ENCODE assay signal across 8 cellular contexts in the genomic region with DNA sequence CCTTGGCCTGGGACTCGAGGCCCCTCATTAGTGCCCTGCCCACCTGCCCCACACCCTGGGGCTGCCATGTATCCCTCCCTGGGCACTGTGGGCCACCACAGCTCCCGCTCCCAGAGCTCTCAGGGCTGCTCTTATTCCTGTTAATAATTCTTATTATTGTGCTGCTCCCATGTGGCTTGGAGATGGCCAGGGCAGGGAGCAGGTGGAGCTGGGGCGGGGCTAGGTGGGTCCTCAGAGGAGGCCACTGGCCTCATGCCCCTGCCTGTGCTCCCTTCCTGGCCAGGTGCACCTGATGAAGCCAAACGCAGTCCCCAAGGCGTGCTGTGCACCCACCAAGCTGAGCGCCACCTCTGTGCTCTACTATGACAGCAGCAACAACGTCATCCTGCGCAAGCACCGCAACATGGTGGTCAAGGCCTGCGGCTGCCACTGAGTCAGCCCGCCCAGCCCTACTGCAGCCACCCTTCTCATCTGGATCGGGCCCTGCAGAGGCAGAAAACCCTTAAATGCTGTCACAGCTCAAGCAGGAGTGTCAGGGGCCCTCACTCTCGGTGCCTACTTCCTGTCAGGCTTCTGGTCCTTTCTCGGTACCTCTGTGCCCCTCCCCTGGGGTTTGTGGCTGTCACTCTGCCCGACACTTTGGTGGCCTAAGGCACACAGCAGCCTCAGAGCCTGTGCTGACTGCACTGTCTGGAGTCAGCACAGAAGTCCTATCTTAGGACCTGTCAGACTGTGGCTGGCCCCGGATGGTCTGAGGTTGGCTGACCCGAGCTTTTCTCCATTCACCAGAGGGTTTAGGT. TPM values are rescaled to one million over a fixed set of nuclear protein-coding genes. Genes with fewer than 3 reads are reported as not detected.
A peak's percentile ranks its signal among the peaks of the same experiment; 100 is the strongest.
DNase-seq lines count a peak whose midpoint lies in the region; ATAC-seq and TF ChIP-seq lines count a peak whose summit lies in the region.

No MANE protein-coding gene starts in this region.

- 94% methylated on average over 11 of the region's 17 CpGs for WGBS in esophagus muscularis mucosa

- H3K27me3 Mint-ChIP-seq in HFFc6 (ENCODE audit: insufficient read depth) = no peaks in the 10 kb centered on the region

- intact Hi-C loops in esophagus muscularis mucosa (cut with DNase I) = no loop called here

- H3K36me3 Mint-ChIP-seq in HFFc6 (ENCODE audit: low read depth) = no peaks in the 10 kb centered on the region; the same call in 1 of the 2 replicates

- H3K4me1 Mint-ChIP-seq in HFFc6 (ENCODE audit: low read depth) = no peaks in the 10 kb centered on the region

- H3K4me1 ChIP-seq in esophagus muscularis mucosa = no peaks in the 10 kb centered on the region

- H3K36me3 ChIP-seq in esophagus muscularis mucosa = peaks cover 12 to 64% (median 44%) of the 10 kb centered on the region in 4 donors

- DNase-seq in GM13977 (ENCODE audit: low spot score) (peak; percentile 83), germinal center (ENCODE audit: low spot score) (peak; percentile 81), HFFc6 (no peak), DMS 273 (lab: John Stamatoyannopoulos, UW; ENCODE audit: unreplicated experiment) (no peak), esophagus muscularis mucosa (ENCODE audit: extremely low spot score) (no peak), putamen (ENCODE audit: low spot score) (no peak)

- TF ChIP-seq CTCF in GM13977 (IDR thresholded peaks at IDR 0.05; ENCODE audit: extremely low read depth, insufficient read depth, missing control alignments) (no peak), HFFc6 (IDR thresholded peaks at IDR 0.05) (no peak), esophagus muscularis mucosa (IDR thresholded peaks at IDR 0.05) (no peak)

- H3K4me3 Mint-ChIP-seq in HFFc6 = no peak overlapping the region

- TF ChIP-seq EP300 in esophagus muscularis mucosa (IDR thresholded peaks at IDR 0.05) = no peak

- TF ChIP-seq POLR2A in esophagus muscularis mucosa (IDR thresholded peaks at IDR 0.05; ENCODE audit: low read depth) = no peak

- in situ Hi-C loops in GM13977 (cut with MboI; ENCODE audit: low pct_unique_long_range_greater_than_20kb, low sequenced_read_pairs, unreplicated experiment) = no loop called here

- no peaks in the 10 kb centered on the region for H3K9me3 Mint-ChIP-seq in HFFc6

- no peak overlapping the region for H3K27ac Mint-ChIP-seq in HFFc6

- H3K4me3 ChIP-seq in esophagus muscularis mucosa = no peak overlapping the region

- H3K27ac ChIP-seq in esophagus muscularis mucosa (replicated peaks in 1 of 4) = no peak overlapping the region

- ATAC-seq in GM21390 (IDR thresholded peaks at IDR 0.05; ENCODE audit: unreplicated experiment) (peak; percentile 95), HG03575 (IDR thresholded peaks at IDR 0.05; ENCODE audit: extremely low read depth, insufficient number of reproducible peaks, low FRiP score, unreplicated experiment) (peak; percentile 46)

- no peaks in the 10 kb centered on the region for H3K27me3 ChIP-seq in esophagus muscularis mucosa

- no peaks in the 10 kb centered on the region for H3K9me3 ChIP-seq in esophagus muscularis mucosa

RNA-seq across cellular contexts. Expression of a gene that starts 34.1 kb away (rescaled TPM):
- total RNA-seq in HFFc6 (2021; fragmentation: NEBNext Ultra II Directional; extraction: Animal tissue kit (Norgen Biotek cat#: 25700)) = not detected
- total RNA-seq in esophagus muscularis mucosa = 1 to 10 TPM in 3 of 4 donors, under 1 TPM in 1; 0.99 to 3.0 (median 2.2) TPM

RNA-seq across cellular contexts. Expression of a gene that starts 51.0 kb away (rescaled TPM):
- 100 to 1,000 TPM; 322 to 352 (median 347) TPM for total RNA-seq in HFFc6 (2021; fragmentation: NEBNext Ultra II Directional; extraction: Animal tissue kit (Norgen Biotek cat#: 25700))
- 100 to 1,000 TPM in 3 of 4 donors, 10 to 100 TPM in 1; 91.8 to 158 (median 147) TPM for total RNA-seq in esophagus muscularis mucosa

Comparison
In these comparisons a context has a peak if more than half of its experiments do, and no peak if none do; other contexts are left out.
1. DNase-seq: peak in GM13977 (single experiment) and germinal center (single experiment); none in HFFc6 (single experiment), DMS 273 (single experiment), esophagus muscularis mucosa (single experiment) and putamen (single experiment).